1 cellular context compared by ENCODE assay signal in the genomic region with DNA sequence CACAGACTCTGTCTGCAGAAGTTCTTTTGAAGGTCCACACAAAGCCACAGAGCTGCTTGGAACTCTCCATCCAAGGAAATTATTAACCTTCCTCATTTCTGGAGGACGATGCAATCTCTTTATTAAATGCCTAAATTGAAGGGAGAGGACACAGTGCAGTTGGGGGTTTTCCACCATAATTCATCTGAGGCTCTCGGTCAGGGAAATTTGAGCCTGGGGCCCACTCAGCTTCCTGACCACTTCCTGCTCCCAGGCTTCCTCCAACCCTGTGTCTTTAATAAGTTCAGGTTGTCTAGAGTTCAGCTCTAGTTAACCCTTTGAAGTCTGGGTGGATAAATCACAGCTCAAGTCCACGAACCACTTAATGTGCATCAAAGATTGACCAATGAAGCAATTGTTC.
TF ChIP-seq lines count a peak whose summit lies in the region.

No MANE protein-coding gene starts in this region.

TF ChIP-seq in GM12878, 131 proteins besides CTCF, POLR2A, EP300 and RAD21:
- TF ChIP-seq PML (IDR thresholded peaks at IDR 0.05; ENCODE audit: low read length), result no peak
- TF ChIP-seq BCL11A (IDR thresholded peaks at IDR 0.05; ENCODE audit: low read depth, low read length), result 0 out of 2 replicates have a peak, but pooled peaks have one; percentile 40
- TF ChIP-seq EED (IDR thresholded peaks at IDR 0.05; ENCODE audit: low read depth), result peak; percentile 65
- TF ChIP-seq TAF1 (IDR thresholded peaks at IDR 0.05; ENCODE audit: borderline replicate concordance, low read depth, low read length), result no peak
- no peak for TF ChIP-seq DPF2 (IDR thresholded peaks at IDR 0.05)
- peak in 1 of 2 experiments; percentile 74; a peak in 1 of 4 replicates for TF ChIP-seq ETV6 (conservative IDR thresholded peaks at IDR 0.05 in 1 of 2, IDR thresholded peaks at IDR 0.05 in 1 of 2; ENCODE audit: borderline replicate concordance in 1 of 2, low read depth in 1 of 2)
- TF ChIP-seq FOXM1 (IDR thresholded peaks at IDR 0.05; ENCODE audit: low read depth, low read length), result peak; percentile 46; the same call in 1 of the 2 replicates
- peak; percentile 51; the same call in 1 of the 2 replicates for TF ChIP-seq NFIC (IDR thresholded peaks at IDR 0.05; ENCODE audit: low read depth, low read length)
- peak; percentile 67 for TF ChIP-seq IKZF1 (conservative IDR thresholded peaks at IDR 0.05)
- peak; percentile 77 for TF ChIP-seq RUNX3 (IDR thresholded peaks at IDR 0.05; ENCODE audit: low read length)
- peak; percentile 17 to 18; a peak in 1 of 4 replicates for TF ChIP-seq IKZF2 (IDR thresholded peaks at IDR 0.05)
